In genomic region chr13:79543883-79544282, GRCh38 we compare ENCODE assay signal across 27 cellular contexts.
"Had no signal": no experiment of that assay in that cellular context is flagged by ENCODE, and none has a peak within 500 bp of the region (broad histone marks: within the 10 kb centered on the region; RNA-seq: fewer than 3 reads in every experiment).

No MANE protein-coding gene starts in this region.

- H3K27ac ChIP-seq: dorsolateral prefrontal cortex, epithelial cell of prostate, esophagus muscularis mucosa, gastrocnemius medialis, heart right ventricle, left lung, lower lobe of right lung, neutrophil, psoas muscle, right lobe of liver, spleen, testis, tibial nerve, upper lobe of right lung, vagina had no signal

- H3K27me3 ChIP-seq: dorsolateral prefrontal cortex, esophagus muscularis mucosa, gastrocnemius medialis, heart right ventricle, left lung, right lobe of liver, spleen, testis, tibial nerve, upper lobe of right lung, vagina had no signal

- H3K4me3 Mint-ChIP-seq: memory B cell; nephron; stimulated activated naive B cell treated with anti-CD40 and anti-IgM and Interleukin-4, amounts not matched to agents 10 μg/mL and 1 μg/mL and 100 μg/mL, for 72 hours; stimulated activated naive CD8-positive, alpha-beta T cell treated with anti-CD3 and anti-CD28 coated beads, Interleukin-15, amount 100 ng/mL, for 72 hours had no signal

- H3K9me3 Mint-ChIP-seq: memory B cell; nephron; stimulated activated naive B cell treated with anti-CD40 and anti-IgM and Interleukin-4, amounts not matched to agents 10 μg/mL and 1 μg/mL and 100 μg/mL, for 72 hours; stimulated activated naive CD8-positive, alpha-beta T cell treated with anti-CD3 and anti-CD28 coated beads, Interleukin-15, amount 100 ng/mL, for 72 hours had no signal

- H3K27ac Mint-ChIP-seq: memory B cell; nephron; stimulated activated naive B cell treated with anti-CD40 and anti-IgM and Interleukin-4, amounts not matched to agents 10 μg/mL and 1 μg/mL and 100 μg/mL, for 72 hours; stimulated activated naive CD8-positive, alpha-beta T cell treated with anti-CD3 and anti-CD28 coated beads, Interleukin-15, amount 100 ng/mL, for 72 hours had no signal

- H3K4me1 ChIP-seq: left lung, lower lobe of right lung, testis, tibial nerve, upper lobe of right lung, vagina had no signal

- H3K4me1 Mint-ChIP-seq: memory B cell; stimulated activated naive B cell treated with anti-CD40 and anti-IgM and Interleukin-4, amounts not matched to agents 10 μg/mL and 1 μg/mL and 100 μg/mL, for 72 hours had no signal

- ATAC-seq: gastrocnemius medialis; heart right ventricle; left lung; lower lobe of right lung; psoas muscle; right lobe of liver; stimulated activated naive B cell treated with anti-CD40 and anti-IgM and Interleukin-4, amounts not matched to agents 10 μg/mL and 1 μg/mL and 100 μg/mL, for 72 hours; stimulated activated naive CD8-positive, alpha-beta T cell treated with anti-CD3 and anti-CD28 coated beads, Interleukin-15, amount 100 ng/mL, for 72 hours; upper lobe of right lung had no signal

- H3K4me3 ChIP-seq: dorsolateral prefrontal cortex, esophagus muscularis mucosa, gastrocnemius medialis, heart right ventricle, left lung, lower lobe of right lung, psoas muscle, right lobe of liver, spleen, testis, tibial nerve, upper lobe of right lung, vagina had no signal

- H3K9me3 ChIP-seq: esophagus muscularis mucosa, gastrocnemius medialis, heart right ventricle, left lung, lower lobe of right lung, neutrophil, psoas muscle, right lobe of liver, spleen, testis, tibial nerve, upper lobe of right lung, vagina had no signal

- H3K27me3 Mint-ChIP-seq: memory B cell; stimulated activated naive CD8-positive, alpha-beta T cell treated with anti-CD3 and anti-CD28 coated beads, Interleukin-15, amount 100 ng/mL, for 72 hours had no signal

- H3K36me3 Mint-ChIP-seq: memory B cell; stimulated activated naive B cell treated with anti-CD40 and anti-IgM and Interleukin-4, amounts not matched to agents 10 μg/mL and 1 μg/mL and 100 μg/mL, for 72 hours had no signal

- DNase-seq: cortex of kidney; dorsolateral prefrontal cortex; effector CD8-positive, alpha-beta T cell; gastrocnemius medialis; heart right ventricle; hypothalamus; islet precursor cell; left lung; lower lobe of right lung; midbrain; psoas muscle; retina; right lobe of liver; spleen; stimulated activated CD4-positive, alpha-beta T cell treated with anti-CD3 and anti-CD28 coated beads, Interleukin-2, amount 100 ng/mL, for 24 hours; stimulated activated CD4-positive, alpha-beta T cell treated with anti-CD3 and anti-CD28 coated beads, Interleukin-4, amount 100 ng/mL, for 4 hours; stimulated activated naive B cell treated with anti-CD40 and anti-IgM and Interleukin-4, amounts not matched to agents 10 μg/mL and 1 μg/mL and 100 μg/mL, for 72 hours; stimulated activated naive CD8-positive, alpha-beta T cell treated with anti-CD3 and anti-CD28 coated beads, Interleukin-15, amount 100 ng/mL, for 72 hours; testis; upper lobe of right lung had no signal

- H3K36me3 ChIP-seq: esophagus muscularis mucosa, gastrocnemius medialis, left lung, lower lobe of right lung, neutrophil, right lobe of liver, spleen, upper lobe of right lung had no signal
